ENCODE assay signal across 12 cellular contexts in the genomic region with DNA sequence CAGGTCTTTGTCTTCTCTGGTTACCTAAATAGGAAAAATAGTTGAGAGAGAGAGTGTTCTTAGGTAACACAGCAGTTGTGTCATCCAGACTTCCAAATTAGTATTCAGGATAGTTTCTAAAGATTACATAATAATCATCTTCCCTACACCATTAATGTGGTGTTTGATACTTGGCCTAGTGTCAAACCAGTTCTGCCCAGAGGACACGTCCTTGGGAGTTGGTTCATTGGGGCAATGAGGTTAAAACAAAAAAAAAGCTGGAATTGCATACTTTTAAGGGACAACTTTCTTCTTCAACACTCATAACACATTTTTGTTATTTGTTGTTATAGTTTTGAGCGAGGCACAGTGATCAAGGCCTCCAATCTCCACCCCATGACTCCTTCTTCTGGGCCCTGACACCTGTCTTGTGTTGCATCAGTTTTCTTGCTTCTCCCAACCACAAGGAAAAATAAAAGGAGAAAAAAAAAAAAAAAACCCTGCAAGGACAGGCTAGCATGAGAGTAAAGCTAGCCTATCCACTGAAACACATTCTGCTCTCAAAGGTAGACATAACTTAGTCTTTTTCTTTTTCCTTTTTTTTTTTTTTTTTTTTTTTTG. TPM values are rescaled to one million over a fixed set of nuclear protein-coding genes. Genes with fewer than 3 reads are reported as not detected.
DNase-seq lines count a peak whose midpoint lies in the region; FAIRE-seq and TF ChIP-seq lines count a peak whose summit lies in the region.
"Had no signal": no experiment of that assay in that cellular context is flagged by ENCODE, and none has a peak within 500 bp of the region (broad histone marks: within the 10 kb centered on the region; RNA-seq: fewer than 3 reads in every experiment).

No MANE protein-coding gene starts in this region.

- H2BK15ac ChIP-seq in mesenchymal stem cell (ENCODE audit: low read depth, poor library complexity, severe bottlenecking): no peak overlapping the region

- H3K79me1 ChIP-seq in mesenchymal stem cell (replicated peaks; ENCODE audit: low read length, poor library complexity, severe bottlenecking): peaks cover 12% of the 10 kb centered on the region

- no peak overlapping the region for H3K4me3 Mint-ChIP-seq in T-helper 1 cell treated with Interleukin-12 subunit alpha and Interleukin-12 subunit beta and Interleukin-4 antibody, amounts not matched to agents 30 μg/mL and 1 μg/mL, for 36 hours
- H3K4me3 Mint-ChIP-seq in activated naive CD8-positive, alpha-beta T cell treated with anti-CD3 and anti-CD28 coated beads for 36 hours: no peak overlapping the region

- H3K4me1 ChIP-seq in mesenchymal stem cell (ENCODE audit: control insufficient read depth, insufficient read depth, low read depth, low read length): peaks cover 8% of the 10 kb centered on the region
- H3K4me1 ChIP-seq in suprapubic skin: peaks cover 65% of the 10 kb centered on the region

- H3K4ac ChIP-seq in mesenchymal stem cell (ENCODE audit: low read depth in 1 of 2, low read length in 2 of 2): peak overlapping the region in 1 of 2 experiments; percentile 17

- H4K91ac ChIP-seq in mesenchymal stem cell (ENCODE audit: low read length): no peak overlapping the region

- no peak overlapping the region for H2BK120ac ChIP-seq in mesenchymal stem cell (ENCODE audit: low read depth, low read length)

- FAIRE-seq in GM19239 (lab: Jason Lieb, UNC): no peak
- FAIRE-seq: bronchial epithelial cell had no signal

- H3K36me3 Mint-ChIP-seq in T-helper 1 cell treated with Interleukin-12 subunit alpha and Interleukin-12 subunit beta and Interleukin-4 antibody, amounts not matched to agents 30 μg/mL and 1 μg/mL, for 36 hours (ENCODE audit: low read depth): peaks cover 42% of the 10 kb centered on the region
- H3K36me3 Mint-ChIP-seq in activated naive CD8-positive, alpha-beta T cell treated with anti-CD3 and anti-CD28 coated beads for 36 hours: peaks cover 11% of the 10 kb centered on the region

- H2BK5ac ChIP-seq in mesenchymal stem cell (ENCODE audit: low read depth, low read length, poor library complexity, severe bottlenecking): no peak overlapping the region

- no peak overlapping the region for H3K14ac ChIP-seq in mesenchymal stem cell (ENCODE audit: low read length in 2 of 2)

- H3K27ac Mint-ChIP-seq in T-helper 1 cell treated with Interleukin-12 subunit alpha and Interleukin-12 subunit beta and Interleukin-4 antibody, amounts not matched to agents 30 μg/mL and 1 μg/mL, for 36 hours: peak overlapping the region; percentile 26
- peak overlapping the region; percentile 75 for H3K27ac Mint-ChIP-seq in activated naive CD8-positive, alpha-beta T cell treated with anti-CD3 and anti-CD28 coated beads for 36 hours

- H2BK12ac ChIP-seq in mesenchymal stem cell (ENCODE audit: low read length in 2 of 2): no peak overlapping the region

- H3K4me1 Mint-ChIP-seq in T-helper 1 cell treated with Interleukin-12 subunit alpha and Interleukin-12 subunit beta and Interleukin-4 antibody, amounts not matched to agents 30 μg/mL and 1 μg/mL, for 36 hours (ENCODE audit: low read depth): peaks cover 37% of the 10 kb centered on the region
- H3K4me1 Mint-ChIP-seq in activated naive CD8-positive, alpha-beta T cell treated with anti-CD3 and anti-CD28 coated beads for 36 hours: peaks cover 38% of the 10 kb centered on the region

- no peak for TF ChIP-seq CTCF in suprapubic skin (IDR thresholded peaks at IDR 0.05)

- no peak overlapping the region for H4K8ac ChIP-seq in mesenchymal stem cell (ENCODE audit: low read length)

- H3K4me2 ChIP-seq in mesenchymal stem cell (ENCODE audit: low read length, poor library complexity, severe bottlenecking): no peak overlapping the region

- DNase-seq in T-helper 1 cell: no peak
- no peak for DNase-seq in activated naive CD8-positive, alpha-beta T cell treated with anti-CD3 and anti-CD28 coated beads for 36 hours
- no peak for DNase-seq in mesenchymal stem cell
- no peak for DNase-seq in suprapubic skin (ENCODE audit: low spot score in 2 of 2)
- no peak for DNase-seq in NCI-H226
- DNase-seq in NCI-H2081 treated with DMSO at 0.1 percent for 48 hours (lab: John Stamatoyannopoulos, UW): no peak
- no peak for DNase-seq in GM19239 (ENCODE audit: insufficient read length, low spot score)
- DNase-seq: EL, NCI-H1417 treated with DMSO at 0.1 percent for 48 hours, ovary had no signal

- peak overlapping the region; percentile 45 for H3K9ac ChIP-seq in mesenchymal stem cell (ENCODE audit: low read length)

- no peaks in the 10 kb centered on the region for H3K9me3 ChIP-seq in mesenchymal stem cell (ENCODE audit: control insufficient read depth, low read length)
- no peaks in the 10 kb centered on the region for H3K9me3 ChIP-seq in suprapubic skin
- H3K9me3 ChIP-seq: ovary had no signal

- no peak overlapping the region for H3K18ac ChIP-seq in mesenchymal stem cell (ENCODE audit: low read depth in 1 of 2, low read length in 2 of 2)

- H3K27me3 ChIP-seq in mesenchymal stem cell (ENCODE audit: control insufficient read depth in 1 of 2, insufficient read depth in 1 of 2, low read length in 2 of 2): no peaks in the 10 kb centered on the region
- H3K27me3 ChIP-seq in suprapubic skin: no peaks in the 10 kb centered on the region
- H3K27me3 ChIP-seq: ovary had no signal

- H3K27me3 Mint-ChIP-seq in T-helper 1 cell treated with Interleukin-12 subunit alpha and Interleukin-12 subunit beta and Interleukin-4 antibody, amounts not matched to agents 30 μg/mL and 1 μg/mL, for 36 hours (ENCODE audit: low read depth): no peaks in the 10 kb centered on the region
- H3K27me3 Mint-ChIP-seq in activated naive CD8-positive, alpha-beta T cell treated with anti-CD3 and anti-CD28 coated beads for 36 hours: no peaks in the 10 kb centered on the region

- WGBS in mesenchymal stem cell: 88% methylated on average over 1 of the region's 2 CpGs
- 57% methylated on average over 2 of the region's 2 CpGs for WGBS in suprapubic skin

- TF ChIP-seq POLR2A in suprapubic skin (IDR thresholded peaks at IDR 0.05): no peak

- H3K36me3 ChIP-seq in mesenchymal stem cell (ENCODE audit: control insufficient read depth in 1 of 2, insufficient read depth in 2 of 2, low read depth in 1 of 2, low read length in 2 of 2): peaks cover 11 to 73% of the 10 kb centered on the region in 2 experiments
- peaks cover 6% of the 10 kb centered on the region for H3K36me3 ChIP-seq in suprapubic skin
- H3K36me3 ChIP-seq: ovary had no signal

- no peak overlapping the region for H3K4me3 ChIP-seq in mesenchymal stem cell (ENCODE audit: insufficient read depth in 1 of 2, low read depth in 1 of 2, low read length in 2 of 2)
- H3K4me3 ChIP-seq in suprapubic skin: no peak overlapping the region
- H3K4me3 ChIP-seq: ovary had no signal

- H3K23ac ChIP-seq in mesenchymal stem cell (ENCODE audit: low read length in 2 of 2): no peak overlapping the region

- H2AK5ac ChIP-seq in mesenchymal stem cell (ENCODE audit: low read length, severe bottlenecking): peak overlapping the region; percentile 55

- no peak for TF ChIP-seq EP300 in suprapubic skin (IDR thresholded peaks at IDR 0.05)

- H3K9me3 Mint-ChIP-seq in T-helper 1 cell treated with Interleukin-12 subunit alpha and Interleukin-12 subunit beta and Interleukin-4 antibody, amounts not matched to agents 30 μg/mL and 1 μg/mL, for 36 hours: no peaks in the 10 kb centered on the region
- H3K9me3 Mint-ChIP-seq in activated naive CD8-positive, alpha-beta T cell treated with anti-CD3 and anti-CD28 coated beads for 36 hours: no peaks in the 10 kb centered on the region

- H3K27ac ChIP-seq in mesenchymal stem cell (ENCODE audit: low read length, poor library complexity, severe bottlenecking): peak overlapping the region; percentile 75
- H3K27ac ChIP-seq in suprapubic skin: peak overlapping the region; percentile 51

- H2AFZ ChIP-seq in mesenchymal stem cell (ENCODE audit: low read depth, low read length): no peak overlapping the region

RNA-seq across cellular contexts. Expression of a gene that starts 28.8 kb away (rescaled TPM):
- total RNA-seq in activated naive CD8-positive, alpha-beta T cell treated with anti-CD3 and anti-CD28 coated beads for 36 hours: 10 to 100 TPM; 25.4 to 25.5 TPM
- polyA plus RNA-seq in mesenchymal stem cell (2013, experiment 1 of 2): 18.5 TPM
- polyA plus RNA-seq in mesenchymal stem cell (2013, experiment 2 of 2): 19.1 TPM
- 10 to 100 TPM; 13.8 to 24.8 (median 22.9) TPM for total RNA-seq in suprapubic skin

RNA-seq across cellular contexts. Expression of a gene that starts 33.8 kb away (rescaled TPM):
- total RNA-seq in activated naive CD8-positive, alpha-beta T cell treated with anti-CD3 and anti-CD28 coated beads for 36 hours: 10 to 100 TPM; 10.2 to 10.9 TPM
- 8.7 TPM for polyA plus RNA-seq in mesenchymal stem cell (2013, experiment 1 of 2)
- polyA plus RNA-seq in mesenchymal stem cell (2013, experiment 2 of 2): 8.7 TPM
- total RNA-seq in suprapubic skin: 10 to 100 TPM; 55.7 to 71.8 (median 66.8) TPM

Comparison
In these comparisons a context has a peak if more than half of its experiments do, and no peak if none do; other contexts are left out.
1. RNA of a gene that starts 33.8 kb away (total RNA-seq): 55.7 to 71.8 TPM in suprapubic skin; 10.2 to 10.9 TPM in activated naive CD8-positive, alpha-beta T cell treated with anti-CD3 and anti-CD28 coated beads for 36 hours; every median in the first group is over 4 times any median in the second.